Comparison of ENCODE assay signal across 8 cellular contexts in the genomic region with DNA sequence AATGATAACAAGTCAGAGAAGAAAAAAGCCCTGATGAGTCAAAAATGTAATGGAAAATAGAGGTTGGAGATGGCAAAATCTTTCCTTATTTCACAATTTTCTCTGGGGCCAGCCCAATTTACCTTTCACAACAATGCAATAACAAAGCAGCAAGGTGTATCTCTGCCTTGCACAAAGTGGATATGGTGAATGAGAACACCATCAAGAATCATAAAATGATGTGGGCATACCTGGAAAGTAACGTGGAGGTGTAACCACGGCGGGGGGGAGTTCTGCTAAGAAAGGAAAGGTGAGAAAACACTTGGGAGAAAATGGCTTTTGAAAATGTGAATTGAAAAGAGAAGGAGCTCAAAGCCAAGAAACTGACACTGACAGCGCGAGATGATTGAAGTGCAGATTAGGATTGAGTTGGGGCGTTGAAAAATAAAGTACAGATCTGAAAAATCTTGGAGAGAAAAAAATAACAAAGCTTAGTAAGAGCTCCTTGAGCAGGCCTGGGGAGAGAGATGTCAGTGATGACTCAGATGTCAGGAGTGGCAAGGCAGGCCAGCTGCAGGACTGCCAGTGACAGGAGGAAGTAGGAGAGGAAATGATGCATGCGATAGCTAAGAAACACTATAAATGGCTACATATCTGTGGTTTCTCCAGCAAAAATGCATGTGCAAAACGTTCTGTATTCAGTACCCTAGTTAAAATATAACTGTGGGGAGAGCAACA. TPM values are rescaled to one million over a fixed set of nuclear protein-coding genes. Genes with fewer than 3 reads are reported as not detected.
A peak's percentile ranks its signal among the peaks of the same experiment; 100 is the strongest.
DNase-seq lines count a peak whose midpoint lies in the region; ATAC-seq and TF ChIP-seq lines count a peak whose summit lies in the region.

No MANE protein-coding gene starts in this region.

- H3K4me1 ChIP-seq in PC-3 (ENCODE audit: insufficient read depth, low read length) (peaks cover 22% of the 10 kb centered on the region), foreskin keratinocyte (peaks cover 55% of the 10 kb centered on the region), uterus (no peaks in the 10 kb centered on the region)

- intact Hi-C loops in PC-3 (cut with micrococcal nuclease) (no loop called here), uterus (cut with DNase I; ENCODE audit: low total_unique reads) (no loop called here)

- H3K9me2 ChIP-seq in PC-3 (replicated peaks; ENCODE audit: low read length): no peaks in the 10 kb centered on the region

- TF ChIP-seq CTCF in PC-3 (conservative IDR thresholded peaks at IDR 0.05; ENCODE audit: low read depth, low read length) (no peak), foreskin keratinocyte (conservative IDR thresholded peaks at IDR 0.05) (no peak), uterus (IDR thresholded peaks at IDR 0.05) (no peak)

- peak overlapping the region; percentile 80 for H3K27ac ChIP-seq in PC-3 (ENCODE audit: low read length)
- H3K27ac ChIP-seq in foreskin keratinocyte: peak overlapping the region; percentile 43
- H3K27ac ChIP-seq in uterus: peak overlapping the region; percentile 59 to 93

- peak in 1 of 2 donors; percentile 18 for TF ChIP-seq POLR2A in uterus (IDR thresholded peaks at IDR 0.05)

- no TSS peak for BruUV-seq in PC-3 (replicated peaks; lab: Mats Ljungman, UMichigan)

- H3K79me2 ChIP-seq in PC-3 (ENCODE audit: low read length): 0 out of 2 replicates have a peak, but pooled peaks cover 4% of the 10 kb centered on the region

- H3K36me3 Mint-ChIP-seq in activated T-cell treated with anti-CD3 and anti-CD28 coated beads, Interleukin-2, amount 50 U/mL, for 72 hours (ENCODE audit: insufficient read depth in 2 of 2): no peaks in the 10 kb centered on the region

- peak overlapping the region; percentile 84 for H3K4me2 ChIP-seq in PC-3 (ENCODE audit: low read length)

- H2AFZ ChIP-seq in PC-3 (ENCODE audit: low read length): peak overlapping the region; percentile 71

- peaks cover 50% of the 10 kb centered on the region for H3K4me1 Mint-ChIP-seq in activated T-cell treated with anti-CD3 and anti-CD28 coated beads, Interleukin-2, amount 50 U/mL, for 72 hours (ENCODE audit: low read depth)

- peak overlapping the region; percentile 17 for H3K9ac ChIP-seq in PC-3 (ENCODE audit: low read length)

- DNase-seq in 8988T: peak; percentile 47
- DNase-seq in PC-3: peak; percentile 88
- peak; percentile 65 to 72 for DNase-seq in activated T-cell treated with anti-CD3 and anti-CD28 coated beads, Interleukin-2, amount 50 U/mL, for 72 hours
- peak; percentile 92 to 96 for DNase-seq in foreskin keratinocyte
- DNase-seq in pons (ENCODE audit: low spot score): peak; percentile 90
- DNase-seq in uterus: peak; percentile 65 to 71

- no peaks in the 10 kb centered on the region for H3F3A ChIP-seq in PC-3 (ENCODE audit: low read length, unreplicated experiment)

- H3K27me3 ChIP-seq in PC-3 (ENCODE audit: low read length): no peaks in the 10 kb centered on the region
- no peaks in the 10 kb centered on the region for H3K27me3 ChIP-seq in foreskin keratinocyte
- no peaks in the 10 kb centered on the region for H3K27me3 ChIP-seq in uterus

- no peaks in the 10 kb centered on the region for H4K20me1 ChIP-seq in PC-3 (ENCODE audit: low read length)

- no peaks in the 10 kb centered on the region for H3K9me3 ChIP-seq in PC-3 (ENCODE audit: low read length)
- no peaks in the 10 kb centered on the region for H3K9me3 ChIP-seq in uterus

- H3K9me3 Mint-ChIP-seq in activated T-cell treated with anti-CD3 and anti-CD28 coated beads, Interleukin-2, amount 50 U/mL, for 72 hours: no peaks in the 10 kb centered on the region

- ATAC-seq in GM18861 (IDR thresholded peaks at IDR 0.05; ENCODE audit: unreplicated experiment): peak; percentile 95
- ATAC-seq in HG03064 (IDR thresholded peaks at IDR 0.05; ENCODE audit: low read depth, unreplicated experiment): peak; percentile 89
- ATAC-seq in PC-3: peak; percentile 99
- ATAC-seq in activated T-cell treated with anti-CD3 and anti-CD28 coated beads, Interleukin-2, amount 50 U/mL, for 72 hours (replicated peaks in 1 of 2): peak; percentile 93 to 95
- ATAC-seq in foreskin keratinocyte: peak; percentile 90

- H3K36me3 ChIP-seq in PC-3 (ENCODE audit: low read depth, low read length) (no peaks in the 10 kb centered on the region), uterus (no peaks in the 10 kb centered on the region)

- H3K4me3 Mint-ChIP-seq in activated T-cell treated with anti-CD3 and anti-CD28 coated beads, Interleukin-2, amount 50 U/mL, for 72 hours: peak overlapping the region; percentile 46 to 71

- CTCF ChIA-PET in PC-3 (lab: Charles Lee): interaction anchor here (0.7 kb wide), 1 partner anchor 207 kb away, joined by 3 read pairs; no protein-coding TSS in a partner anchor

- peak overlapping the region; percentile 76 for H3K27ac Mint-ChIP-seq in activated T-cell treated with anti-CD3 and anti-CD28 coated beads, Interleukin-2, amount 50 U/mL, for 72 hours

- H3K4me3 ChIP-seq in PC-3 (ENCODE audit: low read length) (peak overlapping the region; percentile 48), uterus (no peak overlapping the region)

- POLR2A ChIA-PET in PC-3 (lab: Charles Lee; ENCODE audit: unreplicated experiment): interaction anchor here (0.6 kb wide), 2 partner anchors 52 to 587 kb away, joined by 4 to 6 read pairs; no protein-coding TSS in a partner anchor

- H3K27me3 Mint-ChIP-seq in activated T-cell treated with anti-CD3 and anti-CD28 coated beads, Interleukin-2, amount 50 U/mL, for 72 hours (ENCODE audit: low read depth): no peaks in the 10 kb centered on the region

RNA-seq across cellular contexts. Expression of a gene that starts 26.2 kb away (rescaled TPM):
- total RNA-seq in PC-3 (2014; rRNA removed) (4.1 and 5.9 TPM in 2 replicates), foreskin keratinocyte (37.5 and 57.1 TPM in 2 replicates), uterus (10 to 100 TPM in 3 of 4 donors, 1 to 10 TPM in 1; 6.3 to 36.7 (median 15.4) TPM)
- total RNA-seq in activated T-cell treated with anti-CD3 and anti-CD28 coated beads, Interleukin-2, amount 50 U/mL, for 72 hours: 1 to 10 TPM; 2.7 to 3.9 TPM
- polyA plus RNA-seq in foreskin keratinocyte: 12.4 and 15.7 TPM in 2 replicates
